Comparison of ENCODE assay signal across 16 cellular contexts in genomic region chr12:62772556-62772955, GRCh38.
DNase-seq lines count a peak whose midpoint lies in the region; ATAC-seq and TF ChIP-seq lines count a peak whose summit lies in the region.
"Had no signal": no experiment of that assay in that cellular context is flagged by ENCODE, and none has a peak within 500 bp of the region (broad histone marks: within the 10 kb centered on the region; RNA-seq: fewer than 3 reads in every experiment).

No MANE protein-coding gene starts in this region.

- H3K4me1 ChIP-seq in HCT116 (ENCODE audit: control insufficient read depth in 1 of 2, insufficient read depth in 2 of 2, low read length in 2 of 2) (peaks cover 0 to 15% of the 10 kb centered on the region in 2 experiments; a peak in 3 of 4 replicates), tibial artery (no peaks in the 10 kb centered on the region)

- H3K36me3 ChIP-seq in HCT116 (ENCODE audit: control insufficient read depth in 1 of 2, insufficient read depth in 2 of 2, low read length in 2 of 2) (no peaks in the 10 kb centered on the region), tibial artery (no peaks in the 10 kb centered on the region)
- H3K36me3 ChIP-seq: sigmoid colon had no signal

- DNase-seq in ACHN (peak; percentile 21), HCT116 (ENCODE audit: low read depth, low spot score) (no peak), glomerular visceral epithelial cell (ENCODE audit: extremely low spot score) (peak; percentile 52), MV-4-11 (lab: John Stamatoyannopoulos, UW) (no peak), germinal center (ENCODE audit: low spot score) (no peak), tibial artery (no peak), NCI-H446 (lab: John Stamatoyannopoulos, UW) (no peak)
- DNase-seq: activated B cell treated with CpG ODN at 0.5 μM for 24 hours; activated gamma-delta T cell; CD8-positive, alpha-beta memory T cell; mucosa of descending colon; NCI-H1092; sigmoid colon; stimulated activated CD4-positive, alpha-beta T cell treated with anti-CD3 and anti-CD28 coated beads, Interleukin-2, amount 100 ng/mL, for 48 hours had no signal

- no peak overlapping the region for H2AFZ ChIP-seq in HCT116 (ENCODE audit: low read depth, low read length, poor library complexity, severe bottlenecking)

- no peaks in the 10 kb centered on the region for H3K9me3 ChIP-seq in HCT116 (ENCODE audit: control insufficient read depth in 1 of 2, insufficient read depth in 1 of 2, low read depth in 1 of 2, low read length in 2 of 2)
- no peaks in the 10 kb centered on the region for H3K9me3 ChIP-seq in tibial artery
- H3K9me3 ChIP-seq: mucosa of descending colon, sigmoid colon had no signal

- BruUV-seq in HCT116 (replicated peaks; lab: Mats Ljungman, UMichigan) = no TSS peak

- CTCF ChIA-PET in HCT116 (lab: Charles Lee) = no interaction called here

- POLR2A ChIA-PET in HCT116 (lab: Charles Lee) = interaction anchor here (0.7 kb wide), 1 partner anchor 8 kb away, joined by 3 read pairs; no protein-coding TSS in a partner anchor

- in situ Hi-C loops in ACHN (cut with HindIII; ENCODE audit: low pct_ligation_motif_present, low pct_unique_long_range_greater_than_20kb, low sequenced_read_pairs) = no loop called here

- no peaks in the 10 kb centered on the region for H3K9me2 ChIP-seq in HCT116 (ENCODE audit: insufficient read depth)

- H3K79me2 ChIP-seq in HCT116 (ENCODE audit: insufficient read depth, low read length) = no peaks in the 10 kb centered on the region

- RAD21 ChIA-PET in HCT116 (lab: Charles Lee; ENCODE audit: low non-redundant PET in 1 of 2, low total read pairs in 2 of 2, uncharacterized antibody in 2 of 2, unreplicated experiment in 2 of 2) = no interaction called here

- no peak overlapping the region for H3K4me2 ChIP-seq in HCT116 (ENCODE audit: low read length)

- no peaks in the 10 kb centered on the region for H4K20me1 ChIP-seq in HCT116 (ENCODE audit: insufficient read depth)

- H3K4me3 ChIP-seq in HCT116 (replicated peaks in 1 of 2; ENCODE audit: low read depth in 1 of 2, low read length in 2 of 2) = no peak overlapping the region
- H3K4me3 ChIP-seq in tibial artery = no peak overlapping the region
- H3K4me3 ChIP-seq: GM12878, mucosa of descending colon, sigmoid colon had no signal

- ATAC-seq in HCT116 (0 out of 2 replicates have a peak, but pooled peaks have one; percentile 34), SK-N-SH treated with all-trans-retinoic acid at 6 μM for 48 hours (peak; percentile 41; the same call in 2 of the 3 replicates)
- ATAC-seq: GM12878, mucosa of descending colon had no signal

- intact Hi-C loops in HCT116 (cut with micrococcal nuclease) (no loop called here), tibial artery (cut with DNase I; ENCODE audit: low total_unique reads) (no loop called here)

- no peak overlapping the region for H3K27ac ChIP-seq in HCT116 (ENCODE audit: low read depth, low read length)
- H3K27ac ChIP-seq in tibial artery = no peak overlapping the region
- H3K27ac ChIP-seq: sigmoid colon had no signal

- TF ChIP-seq RAD21 in HCT116 (IDR thresholded peaks at IDR 0.05; ENCODE audit: low read depth) = no peak

- no peaks in the 10 kb centered on the region for H3K27me3 ChIP-seq in HCT116 (ENCODE audit: insufficient read depth, low read length)
- H3K27me3 ChIP-seq in tibial artery = no peaks in the 10 kb centered on the region
- H3K27me3 ChIP-seq: sigmoid colon had no signal

- no peak for TF ChIP-seq CTCF in HCT116 (IDR thresholded peaks at IDR 0.05 in 2 of 3, conservative IDR thresholded peaks at IDR 0.05 in 1 of 3; ENCODE audit: borderline replicate concordance in 1 of 3, insufficient read depth in 1 of 3, low read depth in 2 of 3, low read length in 2 of 3)
- no peak for TF ChIP-seq CTCF in tibial artery (IDR thresholded peaks at IDR 0.05)

- no peak overlapping the region for H3K9ac ChIP-seq in HCT116 (ENCODE audit: low read length)

- TF ChIP-seq POLR2A in HCT116 (IDR thresholded peaks at IDR 0.05; ENCODE audit: borderline replicate concordance, extremely low read depth, insufficient read depth, insufficient read length) = no peak

TF ChIP-seq in HCT116, 20 proteins besides CTCF, POLR2A, EP300 and RAD21:
- TF ChIP-seq EZH2 (IDR thresholded peaks at IDR 0.05) (no peak), CBX3 (IDR thresholded peaks at IDR 0.05; ENCODE audit: low read depth) (0 out of 2 replicates have a peak, but pooled peaks have one; percentile 31), TCF7L2 (IDR thresholded peaks at IDR 0.05; ENCODE audit: borderline replicate concordance, extremely low read depth, insufficient read depth, insufficient read length) (no peak), POLR2AphosphoS5 (IDR thresholded peaks at IDR 0.05; ENCODE audit: low read depth, low read length) (no peak)

TF ChIP-seq in SK-N-SH treated with all-trans-retinoic acid at 6 μM for 48 hours, 23 proteins besides CTCF, POLR2A, EP300 and RAD21 (continues in another document):
- TF ChIP-seq ZFP30 (CRISPR knock-in tag; IDR thresholded peaks at IDR 0.05) (no peak), CSDC2 (CRISPR knock-in tag; IDR thresholded peaks at IDR 0.05) (no peak), TSHZ2 (CRISPR knock-in tag; IDR thresholded peaks at IDR 0.05) (no peak), ZNF70 (CRISPR knock-in tag; IDR thresholded peaks at IDR 0.05) (no peak), ARNTL (CRISPR knock-in tag; IDR thresholded peaks at IDR 0.05; ENCODE audit: borderline replicate concordance, low read depth) (no peak), RARB (CRISPR knock-in tag; IDR thresholded peaks at IDR 0.05) (no peak), ZNF8 (CRISPR knock-in tag; IDR thresholded peaks at IDR 0.05) (no peak), OSR1 (CRISPR knock-in tag; IDR thresholded peaks at IDR 0.05) (no peak), ZNF565 (CRISPR knock-in tag; conservative IDR thresholded peaks at IDR 0.05; ENCODE audit: low read depth) (no peak), TCF4 (CRISPR knock-in tag; IDR thresholded peaks at IDR 0.05; ENCODE audit: borderline replicate concordance) (no peak), ZC3H10 (CRISPR knock-in tag; IDR thresholded peaks at IDR 0.05) (no peak), SNAI2 (CRISPR knock-in tag; IDR thresholded peaks at IDR 0.05) (no peak)
- TF ChIP-seq, protein P1, sequence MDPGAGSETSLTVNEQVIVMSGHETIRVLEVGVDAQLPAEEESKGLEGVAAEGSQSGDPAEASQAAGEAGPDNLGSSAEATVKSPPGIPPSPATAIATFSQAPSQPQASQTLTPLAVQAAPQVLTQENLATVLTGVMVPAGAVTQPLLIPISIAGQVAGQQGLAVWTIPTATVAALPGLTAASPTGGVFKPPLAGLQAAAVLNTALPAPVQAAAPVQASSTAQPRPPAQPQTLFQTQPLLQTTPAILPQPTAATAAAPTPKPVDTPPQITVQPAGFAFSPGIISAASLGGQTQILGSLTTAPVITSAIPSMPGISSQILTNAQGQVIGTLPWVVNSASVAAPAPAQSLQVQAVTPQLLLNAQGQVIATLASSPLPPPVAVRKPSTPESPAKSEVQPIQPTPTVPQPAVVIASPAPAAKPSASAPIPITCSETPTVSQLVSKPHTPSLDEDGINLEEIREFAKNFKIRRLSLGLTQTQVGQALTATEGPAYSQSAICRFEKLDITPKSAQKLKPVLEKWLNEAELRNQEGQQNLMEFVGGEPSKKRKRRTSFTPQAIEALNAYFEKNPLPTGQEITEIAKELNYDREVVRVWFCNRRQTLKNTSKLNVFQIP (CRISPR knock-in tag; IDR thresholded peaks at IDR 0.05; ENCODE audit: borderline replicate concordance, low read depth) = no peak
- TF ChIP-seq, protein P2, sequence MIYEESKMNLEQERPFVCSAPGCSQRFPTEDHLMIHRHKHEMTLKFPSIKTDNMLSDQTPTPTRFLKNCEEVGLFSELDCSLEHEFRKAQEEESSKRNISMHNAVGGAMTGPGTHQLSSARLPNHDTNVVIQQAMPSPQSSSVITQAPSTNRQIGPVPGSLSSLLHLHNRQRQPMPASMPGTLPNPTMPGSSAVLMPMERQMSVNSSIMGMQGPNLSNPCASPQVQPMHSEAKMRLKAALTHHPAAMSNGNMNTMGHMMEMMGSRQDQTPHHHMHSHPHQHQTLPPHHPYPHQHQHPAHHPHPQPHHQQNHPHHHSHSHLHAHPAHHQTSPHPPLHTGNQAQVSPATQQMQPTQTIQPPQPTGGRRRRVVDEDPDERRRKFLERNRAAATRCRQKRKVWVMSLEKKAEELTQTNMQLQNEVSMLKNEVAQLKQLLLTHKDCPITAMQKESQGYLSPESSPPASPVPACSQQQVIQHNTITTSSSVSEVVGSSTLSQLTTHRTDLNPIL (CRISPR knock-in tag; IDR thresholded peaks at IDR 0.05; ENCODE audit: low read depth) = no peak

Comparison
In these comparisons a context has a peak if more than half of its experiments do, and no peak if none do; other contexts are left out.
1. DNase-seq: peak in ACHN (single experiment) and glomerular visceral epithelial cell (single experiment); none in HCT116 (single experiment), MV-4-11 (single experiment), germinal center (single experiment), tibial artery (0 of 2) and NCI-H446 (0 of 2).